Comparison of ENCODE assay signal across 35 cellular contexts in the genomic region with DNA sequence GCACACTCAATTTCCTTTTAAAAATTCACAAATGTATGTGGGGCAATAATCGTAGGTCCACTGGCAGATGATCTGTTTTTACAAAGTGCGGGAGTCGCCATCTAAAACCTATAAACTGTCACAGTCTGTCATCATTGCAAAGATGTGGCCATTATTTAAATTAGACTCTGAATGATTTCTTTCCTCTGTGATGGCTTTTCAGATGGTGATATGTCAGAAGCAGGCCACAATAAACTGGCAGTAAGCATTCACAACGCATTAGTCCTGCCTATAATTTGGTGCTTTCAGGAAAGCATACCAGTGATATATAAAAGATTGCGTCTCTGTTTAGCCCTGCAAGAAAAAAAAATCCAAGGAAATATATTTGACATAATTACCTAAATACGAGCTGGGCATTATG.
"Had no signal": no experiment of that assay in that cellular context is flagged by ENCODE, and none has a peak within 500 bp of the region (broad histone marks: within the 10 kb centered on the region; RNA-seq: fewer than 3 reads in every experiment).

No MANE protein-coding gene starts in this region.

- H3K27ac ChIP-seq: KMS-11 had no signal

- H3K4me2 ChIP-seq: KMS-11 had no signal

- H3K4me3 ChIP-seq: MG63 had no signal

- H3K27me3 ChIP-seq: MG63 had no signal

- H3K9ac ChIP-seq: KMS-11 had no signal

- H3K9me3 ChIP-seq: MG63 had no signal

- H3K36me3 ChIP-seq: MG63 had no signal

- DNase-seq: Karpas-422, Kasumi-1, KBM-7, KG1, MG63, MM.1S, MV-4-11, NCI-H1048, NCI-H1092, NCI-H1092 treated with DMSO at 0.1 percent for 48 hours, NCI-H1105, NCI-H1105 treated with DMSO at 0.1 percent for 48 hours, NCI-H1417, NCI-H1417 treated with DMSO at 0.1 percent for 48 hours, NCI-H1436, NCI-H1436 treated with DMSO at 0.1 percent for 48 hours, NCI-H146, NCI-H1694, NCI-H1694 treated with DMSO at 0.1 percent for 48 hours, NCI-H187, NCI-H187 treated with DMSO at 0.1 percent for 48 hours, NCI-H1930, NCI-H2029, NCI-H2029 treated with DMSO at 0.1 percent for 48 hours, NCI-H2081, NCI-H2081 treated with DMSO at 0.1 percent for 48 hours, NCI-H2107, NCI-H2171, NCI-H2171 treated with DMSO at 0.1 percent for 48 hours, NCI-H345, NCI-H446, NCI-H446 treated with DMSO at 0.1 percent for 48 hours, NCI-H510A, NCI-H510A treated with DMSO at 0.1 percent for 48 hours had no signal
